30 cellular contexts compared by ENCODE assay signal in the genomic region with DNA sequence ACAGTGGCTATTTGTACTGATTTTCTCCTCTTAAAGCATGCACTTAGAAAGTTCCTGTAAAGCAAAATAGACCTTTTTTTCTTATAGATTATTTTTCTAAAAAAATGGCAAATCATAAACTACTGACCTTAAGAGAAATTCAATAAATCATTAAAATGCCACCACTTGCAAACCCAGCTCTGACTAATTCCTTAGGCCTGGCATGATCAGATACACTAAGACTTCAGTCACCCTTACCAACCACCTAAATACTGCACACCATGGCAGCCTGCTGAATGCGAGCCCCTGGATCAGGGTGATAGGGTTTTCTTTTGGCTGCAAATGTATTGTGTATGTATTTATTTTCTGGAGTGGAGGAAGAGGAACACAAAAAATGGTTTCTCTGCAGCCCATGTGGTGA.
DNase-seq lines count a peak whose midpoint lies in the region; ATAC-seq and TF ChIP-seq lines count a peak whose summit lies in the region.
"Had no signal": no experiment of that assay in that cellular context is flagged by ENCODE, and none has a peak within 500 bp of the region (broad histone marks: within the 10 kb centered on the region; RNA-seq: fewer than 3 reads in every experiment).

No MANE protein-coding gene starts in this region.

- H4K20me1 ChIP-seq in Karpas-422 (ENCODE audit: insufficient read depth, low read depth, low read length) = no peaks in the 10 kb centered on the region
- H4K20me1 ChIP-seq: BLaER1 treated with 17β-estradiol and CSF1 and Interleukin-3, amounts not matched to agents 10 nM and 100 nM had no signal

- no peaks in the 10 kb centered on the region for H3K9me2 ChIP-seq in Karpas-422 (replicated peaks; ENCODE audit: insufficient read depth, low read length)

- peaks cover 11% of the 10 kb centered on the region for H3K36me3 Mint-ChIP-seq in nephron progenitor cell (ENCODE audit: low read depth)
- H3K36me3 Mint-ChIP-seq: naive thymus-derived CD4-positive, alpha-beta T cell had no signal

- no peaks in the 10 kb centered on the region for H3K79me2 ChIP-seq in Karpas-422 (ENCODE audit: low read length)

- H3K27ac Mint-ChIP-seq in nephron progenitor cell = no peak overlapping the region
- H3K27ac Mint-ChIP-seq: activated CD4-positive, alpha-beta memory T cell treated with anti-CD3 and anti-CD28 coated beads, Interleukin-2, amount 10 ng/mL, durations not matched to agents 7 days and 5 days; activated naive CD4-positive, alpha-beta T cell treated with anti-CD3 and anti-CD28 coated beads for 36 hours; activated T-helper 1 cell treated with anti-CD3 and anti-CD28 coated beads, Interleukin-12 subunit alpha, Interleukin-12 subunit beta, Interleukin-2, Interleukin-4 antibody, amounts not matched to agents 30 ng/mL and 10 ng/mL and 1 ng/mL, durations not matched to agents 14 hours and 24 hours and 36 hours; endodermal cell; naive thymus-derived CD4-positive, alpha-beta T cell had no signal

- H3K9ac ChIP-seq in Karpas-422 (ENCODE audit: low read length) = no peak overlapping the region
- H3K9ac ChIP-seq: BLaER1 treated with 17β-estradiol and CSF1 and Interleukin-3, amounts not matched to agents 10 nM and 100 nM had no signal

- H3K4me3 Mint-ChIP-seq in nephron progenitor cell = no peak overlapping the region
- H3K4me3 Mint-ChIP-seq: activated CD4-positive, alpha-beta memory T cell treated with anti-CD3 and anti-CD28 coated beads, Interleukin-2, amount 10 ng/mL, durations not matched to agents 7 days and 5 days; activated naive CD4-positive, alpha-beta T cell treated with anti-CD3 and anti-CD28 coated beads for 36 hours; activated T-helper 1 cell treated with anti-CD3 and anti-CD28 coated beads, Interleukin-12 subunit alpha, Interleukin-12 subunit beta, Interleukin-2, Interleukin-4 antibody, amounts not matched to agents 30 ng/mL and 10 ng/mL and 1 ng/mL, durations not matched to agents 14 hours and 24 hours and 36 hours; endodermal cell; naive thymus-derived CD4-positive, alpha-beta T cell had no signal

- peak; percentile 19 for DNase-seq in EH (ENCODE audit: low read depth)
- DNase-seq in MG63 = peak; percentile 50
- peak; percentile 51 for DNase-seq in amniotic epithelial cell (ENCODE audit: low read depth)
- peak; percentile 84 for DNase-seq in kidney tubule cell (ENCODE audit: low spot score)
- DNase-seq in Karpas-422 = no peak
- no peak for DNase-seq in nephron progenitor cell
- DNase-seq: activated CD4-positive, alpha-beta memory T cell treated with anti-CD3 and anti-CD28 coated beads, Interleukin-2, amount 10 ng/mL, durations not matched to agents 7 days and 5 days; activated CD4-positive, CD25-positive, alpha-beta regulatory T cell treated with anti-CD3 and anti-CD28 coated beads, Interleukin-2, amount 50 U/mL, for 72 hours; activated CD8-positive, alpha-beta memory T cell treated with anti-CD3 and anti-CD28 coated beads, Interleukin-2, amount 50 U/mL, for 48 hours; activated naive CD4-positive, alpha-beta T cell treated with anti-CD3 and anti-CD28 coated beads for 36 hours; body of pancreas; cerebellar nuclear complex; dermis blood vessel endothelial cell; DMS53; endodermal cell; gastrocnemius medialis; Kasumi-1; lower lobe of right lung; naive thymus-derived CD4-positive, alpha-beta T cell; NCI-H1048; NCI-H1694; stimulated activated CD4-positive, alpha-beta T cell treated with anti-CD3 and anti-CD28 coated beads, Interleukin-15, amount 100 ng/mL, for 24 hours; stimulated activated CD4-positive, alpha-beta T cell treated with anti-CD3 and anti-CD28 coated beads, Interleukin-4, amount 100 ng/mL, for 4 hours; transverse colon had no signal

- peaks cover 17% of the 10 kb centered on the region for H3K9me3 Mint-ChIP-seq in nephron progenitor cell
- H3K9me3 Mint-ChIP-seq: activated CD4-positive, alpha-beta memory T cell treated with anti-CD3 and anti-CD28 coated beads, Interleukin-2, amount 10 ng/mL, durations not matched to agents 7 days and 5 days; activated naive CD4-positive, alpha-beta T cell treated with anti-CD3 and anti-CD28 coated beads for 36 hours had no signal

- peaks cover 5% of the 10 kb centered on the region for H3K27me3 Mint-ChIP-seq in nephron progenitor cell (ENCODE audit: low read depth, poor library complexity)
- H3K27me3 Mint-ChIP-seq: activated CD4-positive, alpha-beta memory T cell treated with anti-CD3 and anti-CD28 coated beads, Interleukin-2, amount 10 ng/mL, durations not matched to agents 7 days and 5 days; naive thymus-derived CD4-positive, alpha-beta T cell had no signal

- no peak overlapping the region for H3K27ac ChIP-seq in Karpas-422 (ENCODE audit: low read length)
- H3K27ac ChIP-seq: BLaER1 treated with 17β-estradiol and CSF1 and Interleukin-3, amounts not matched to agents 10 nM and 100 nM; body of pancreas; gastrocnemius medialis; lower lobe of right lung; transverse colon had no signal

- 0 out of 2 replicates have a peak, but pooled peaks cover 2% of the 10 kb centered on the region for H3K9me3 ChIP-seq in MG63
- no peaks in the 10 kb centered on the region for H3K9me3 ChIP-seq in Karpas-422 (ENCODE audit: low read length)
- H3K9me3 ChIP-seq: body of pancreas, gastrocnemius medialis, lower lobe of right lung, transverse colon had no signal

- no peak for ATAC-seq in GM19395 (IDR thresholded peaks at IDR 0.05; ENCODE audit: unreplicated experiment)
- ATAC-seq in GM18511 (IDR thresholded peaks at IDR 0.05; ENCODE audit: unreplicated experiment) = no peak
- ATAC-seq: body of pancreas; esophagus mucosa; gastrocnemius medialis; lower lobe of right lung; naive thymus-derived CD4-positive, alpha-beta T cell; Right ventricle myocardium inferior had no signal

- H3K4me1 Mint-ChIP-seq in nephron progenitor cell = peaks cover 42% of the 10 kb centered on the region
- H3K4me1 Mint-ChIP-seq: activated CD4-positive, alpha-beta memory T cell treated with anti-CD3 and anti-CD28 coated beads, Interleukin-2, amount 10 ng/mL, durations not matched to agents 7 days and 5 days had no signal

- H2AFZ ChIP-seq in Karpas-422 (ENCODE audit: low read length) = no peak overlapping the region

- H3K4me1 ChIP-seq in Karpas-422 (ENCODE audit: low read length) = no peaks in the 10 kb centered on the region
- H3K4me1 ChIP-seq: body of pancreas, gastrocnemius medialis, transverse colon had no signal

- H3K27me3 ChIP-seq in MG63 (no peaks in the 10 kb centered on the region), Karpas-422 (ENCODE audit: low read length) (no peaks in the 10 kb centered on the region)
- H3K27me3 ChIP-seq: BLaER1 treated with 17β-estradiol and CSF1 and Interleukin-3, amounts not matched to agents 10 nM and 100 nM; body of pancreas; gastrocnemius medialis; transverse colon had no signal

- TF ChIP-seq CTCF in nephron progenitor cell (IDR thresholded peaks at IDR 0.05) = no peak

- H3K4me2 ChIP-seq in Karpas-422 (ENCODE audit: low read depth, low read length, poor library complexity, severe bottlenecking) = no peak overlapping the region
- H3K4me2 ChIP-seq: BLaER1 treated with 17β-estradiol and CSF1 and Interleukin-3, amounts not matched to agents 10 nM and 100 nM had no signal

- H3K4me3 ChIP-seq in MG63 (no peak overlapping the region), Karpas-422 (ENCODE audit: low read length) (no peak overlapping the region)
- H3K4me3 ChIP-seq: BLaER1 treated with 17β-estradiol and CSF1 and Interleukin-3, amounts not matched to agents 10 nM and 100 nM; body of pancreas; gastrocnemius medialis; lower lobe of right lung; transverse colon had no signal

- no peaks in the 10 kb centered on the region for H3K36me3 ChIP-seq in MG63
- H3K36me3 ChIP-seq in Karpas-422 (ENCODE audit: insufficient read depth, low read length) = no peaks in the 10 kb centered on the region
- H3K36me3 ChIP-seq: BLaER1 treated with 17β-estradiol and CSF1 and Interleukin-3, amounts not matched to agents 10 nM and 100 nM; gastrocnemius medialis; lower lobe of right lung; transverse colon had no signal

Comparison
In these comparisons a context has a peak if more than half of its experiments do, and no peak if none do; other contexts are left out.
1. DNase-seq: peak in EH (single experiment), MG63 (single experiment), amniotic epithelial cell (single experiment) and kidney tubule cell (single experiment); none in Karpas-422 (single experiment) and nephron progenitor cell (single experiment).